26 cellular contexts compared by ENCODE assay signal in genomic region chr5:95533106-95533505, GRCh38. TPM values are rescaled to one million over a fixed set of nuclear protein-coding genes. Genes with fewer than 3 reads are reported as not detected.
DNase-seq lines count a peak whose midpoint lies in the region; ATAC-seq lines count a peak whose summit lies in the region.
"Had no signal": no experiment of that assay in that cellular context is flagged by ENCODE, and none has a peak within 500 bp of the region (broad histone marks: within the 10 kb centered on the region; RNA-seq: fewer than 3 reads in every experiment).

No MANE protein-coding gene starts in this region.

- H3K9me3 ChIP-seq in GM23248 (ENCODE audit: low read depth) = no peaks in the 10 kb centered on the region
- H3K9me3 ChIP-seq: BE2C, Peyer's patch had no signal

- H2AFZ ChIP-seq in GM23248 = no peak overlapping the region

- H3K79me1 ChIP-seq in mesendoderm (ENCODE audit: low read length) = peaks cover 2% of the 10 kb centered on the region

- H3K9me3 Mint-ChIP-seq in central memory CD8-positive, alpha-beta T cell = no peaks in the 10 kb centered on the region
- H3K9me3 Mint-ChIP-seq: activated naive CD4-positive, alpha-beta T cell treated with anti-CD3 and anti-CD28 coated beads for 36 hours; activated T-cell treated with anti-CD3 and anti-CD28 coated beads, Interleukin-2, amount 50 U/mL, for 72 hours; IgD-negative memory B cell; natural killer cell treated with Interleukin-12 subunit alpha and Interleukin-12 subunit beta and Interleukin-15 and Interleukin-18, amount 100 ng/mL, for 72 hours; T-helper 2 cell treated with Interferon-gamma antibody and Interleukin-4, amounts not matched to agents 5 μg/mL and 100 μg/mL, for 36 hours had no signal

- peaks cover 5% of the 10 kb centered on the region; the same call in 1 of the 2 replicates for H4K20me1 ChIP-seq in GM23248 (ENCODE audit: insufficient read depth)

- in situ Hi-C loops in GM23248 (cut with MboI) = no loop called here

- H3K9ac ChIP-seq in GM23248 (0 out of 2 replicates have a peak overlapping the region, but pooled peaks have one; percentile 5), mesendoderm (ENCODE audit: low read length) (no peak overlapping the region)

- peaks cover 17% of the 10 kb centered on the region for H3K4me1 Mint-ChIP-seq in central memory CD8-positive, alpha-beta T cell

- no peak overlapping the region for H2BK5ac ChIP-seq in mesendoderm (ENCODE audit: low read length)

- peaks cover 53% of the 10 kb centered on the region for H3K36me3 Mint-ChIP-seq in central memory CD8-positive, alpha-beta T cell (ENCODE audit: insufficient read depth)

- no peak overlapping the region for H3K18ac ChIP-seq in mesendoderm (ENCODE audit: low read length)

- H3K4me2 ChIP-seq in GM23248 (ENCODE audit: unreplicated experiment) (no peak overlapping the region), mesendoderm (ENCODE audit: low read length) (no peak overlapping the region)

- H3K27me3 Mint-ChIP-seq in central memory CD8-positive, alpha-beta T cell = no peaks in the 10 kb centered on the region
- H3K27me3 Mint-ChIP-seq: IgD-negative memory B cell; natural killer cell treated with Interleukin-12 subunit alpha and Interleukin-12 subunit beta and Interleukin-15 and Interleukin-18, amount 100 ng/mL, for 72 hours had no signal

- no peak overlapping the region for H2AK5ac ChIP-seq in mesendoderm (ENCODE audit: low read length)

- H3K36me3 ChIP-seq in GM23248 (ENCODE audit: low read depth) = peaks cover 27% of the 10 kb centered on the region
- no peaks in the 10 kb centered on the region for H3K36me3 ChIP-seq in mesendoderm (ENCODE audit: control insufficient read depth, insufficient read depth, low read length)

- no peak overlapping the region for H3K23ac ChIP-seq in mesendoderm (ENCODE audit: low read length)

- H2BK15ac ChIP-seq in mesendoderm (replicated peaks; ENCODE audit: low read depth) = no peak overlapping the region

- no peak overlapping the region for H2BK120ac ChIP-seq in mesendoderm (ENCODE audit: low read depth, low read length)

- H3K27ac ChIP-seq in GM23248 = peak overlapping the region; percentile 39
- H3K27ac ChIP-seq in mesendoderm (ENCODE audit: low read depth, low read length) = no peak overlapping the region
- H3K27ac ChIP-seq: dorsolateral prefrontal cortex, Peyer's patch had no signal

- peaks cover 29% of the 10 kb centered on the region for H3K4me1 ChIP-seq in GM23248 (ENCODE audit: insufficient read depth)
- no peaks in the 10 kb centered on the region for H3K4me1 ChIP-seq in mesendoderm (ENCODE audit: control insufficient read depth, low read depth, low read length)
- H3K4me1 ChIP-seq: BE2C, Peyer's patch had no signal

- no peaks in the 10 kb centered on the region for H3K9me2 ChIP-seq in GM23248 (ENCODE audit: insufficient read depth)

- H4K8ac ChIP-seq in mesendoderm (ENCODE audit: low read depth, low read length) = no peak overlapping the region

- peak overlapping the region; percentile 13 for H3K27ac Mint-ChIP-seq in central memory CD8-positive, alpha-beta T cell (ENCODE audit: low read depth)
- H3K27ac Mint-ChIP-seq: IgD-negative memory B cell; natural killer cell treated with Interleukin-12 subunit alpha and Interleukin-12 subunit beta and Interleukin-15 and Interleukin-18, amount 100 ng/mL, for 72 hours; T-helper 2 cell treated with Interferon-gamma antibody and Interleukin-4, amounts not matched to agents 5 μg/mL and 100 μg/mL, for 36 hours had no signal

- H3K27me3 ChIP-seq in GM23248 (replicated peaks; ENCODE audit: insufficient read depth) = no peaks in the 10 kb centered on the region
- no peaks in the 10 kb centered on the region for H3K27me3 ChIP-seq in mesendoderm (ENCODE audit: insufficient read depth, low read length, poor library complexity)
- H3K27me3 ChIP-seq: BE2C, dorsolateral prefrontal cortex, Peyer's patch had no signal

- no peak overlapping the region for H3K4ac ChIP-seq in mesendoderm (ENCODE audit: low read depth, low read length)

- H4K5ac ChIP-seq in mesendoderm (ENCODE audit: low read length) = no peak overlapping the region

- H3K4me3 Mint-ChIP-seq in central memory CD8-positive, alpha-beta T cell = no peak overlapping the region
- H3K4me3 Mint-ChIP-seq: activated naive CD4-positive, alpha-beta T cell treated with anti-CD3 and anti-CD28 coated beads for 36 hours; IgD-negative memory B cell; natural killer cell treated with Interleukin-12 subunit alpha and Interleukin-12 subunit beta and Interleukin-15 and Interleukin-18, amount 100 ng/mL, for 72 hours; T-helper 2 cell treated with Interferon-gamma antibody and Interleukin-4, amounts not matched to agents 5 μg/mL and 100 μg/mL, for 36 hours had no signal

- 47 to 56% methylated on average over 2 of the region's 2 CpGs for WGBS in GM23248 (ENCODE audit: low coverage in 1 of 2, low lambda C conversion rate in 2 of 2, missing lambda C conversion rate in 2 of 2), 2 experiments
- WGBS in mesendoderm (ENCODE audit: extremely low coverage, insufficient coverage, low lambda C conversion rate) = no CpG with 5 or more reads among the region's 2 CpGs

- H3K4me3 ChIP-seq in GM23248 (no peak overlapping the region), mesendoderm (ENCODE audit: low read length) (no peak overlapping the region)
- H3K4me3 ChIP-seq: dorsolateral prefrontal cortex, Peyer's patch had no signal

- H3K56ac ChIP-seq in mesendoderm (ENCODE audit: low read length) = no peak overlapping the region

- DNase-seq in GM23248 (peak; percentile 32), NCI-H2227 (lab: John Stamatoyannopoulos, UW; ENCODE audit: unreplicated experiment) (peak; percentile 46), mesendoderm (peak; percentile 27), DMS 273 treated with DMSO at 0.1 percent for 48 hours (lab: John Stamatoyannopoulos, UW) (no peak), left cardiac atrium (no peak)
- no peak for DNase-seq in central memory CD8-positive, alpha-beta T cell (ENCODE audit: low spot score in 2 of 2)
- DNase-seq: activated CD4-positive, alpha-beta T cell treated with anti-CD3 and anti-CD28 coated beads for 4 hours; activated naive CD4-positive, alpha-beta T cell treated with anti-CD3 and anti-CD28 coated beads for 36 hours; activated T-cell treated with anti-CD3 and anti-CD28 coated beads, Interleukin-2, amount 50 U/mL, for 72 hours; BE2C; central memory CD4-positive, alpha-beta T cell; DMS53; dorsolateral prefrontal cortex; islet precursor cell; NCI-H1092; NCI-H187; NCI-H748 treated with DMSO at 0.1 percent for 48 hours; Peyer's patch; SHP77 treated with DMSO at 0.1 percent for 48 hours; small intestine; stimulated activated CD4-positive, alpha-beta T cell treated with anti-CD3 and anti-CD28 coated beads, Interleukin-1b, Interleukin-23, amount 100 ng/mL, for 48 hours had no signal

- intact Hi-C loops in left cardiac atrium (cut with DNase I) = no loop called here

- H3K79me2 ChIP-seq in GM23248 (ENCODE audit: insufficient read depth) = peaks cover 59% of the 10 kb centered on the region
- no peaks in the 10 kb centered on the region for H3K79me2 ChIP-seq in mesendoderm (ENCODE audit: control insufficient read depth, insufficient read depth, low read length)

- no peak for ATAC-seq in central memory CD8-positive, alpha-beta T cell (replicated peaks; ENCODE audit: extremely low read depth, poor library complexity, severe bottlenecking)
- ATAC-seq in GM19023 (IDR thresholded peaks at IDR 0.05; ENCODE audit: unreplicated experiment) = no peak
- ATAC-seq in left cardiac atrium = no peak
- ATAC-seq in GM21529 (IDR thresholded peaks at IDR 0.05; ENCODE audit: unreplicated experiment) = no peak
- ATAC-seq: natural killer cell treated with Interleukin-12 subunit alpha and Interleukin-12 subunit beta and Interleukin-15 and Interleukin-18, amount 100 ng/mL, for 72 hours had no signal

- H3F3A ChIP-seq in GM23248 (ENCODE audit: insufficient read depth) = peaks cover 40% of the 10 kb centered on the region; the same call in 1 of the 2 replicates

RNA-seq across cellular contexts. Expression of gene SKIC3, which starts 21.7 kb away (rescaled TPM):
- total RNA-seq in GM23248 (2014; rRNA removed; shearing (Covaris generic)) = 83.5 and 101 TPM in 2 replicates
- 65.1 and 77.6 TPM in 2 replicates for polyA plus RNA-seq in GM23248 (2016; fragmentation: Nextera tagmentation; extraction: Ambion mirVana)
- polyA plus RNA-seq in mesendoderm (2013, experiment 1 of 2) = 27.3 TPM
- polyA plus RNA-seq in mesendoderm (2013, experiment 2 of 2) = 28.0 TPM
- 10 to 100 TPM; 54.6 to 56.7 TPM for total RNA-seq in left cardiac atrium

RNA-seq across cellular contexts. Expression of gene ARSK, which starts 21.8 kb away (rescaled TPM):
- 8.9 and 14.5 TPM in 2 replicates for total RNA-seq in GM23248 (2014; rRNA removed; shearing (Covaris generic))
- polyA plus RNA-seq in GM23248 (2016; fragmentation: Nextera tagmentation; extraction: Ambion mirVana) = 11.3 and 12.1 TPM in 2 replicates
- 9.5 TPM for polyA plus RNA-seq in mesendoderm (2013, experiment 1 of 2)
- polyA plus RNA-seq in mesendoderm (2013, experiment 2 of 2) = 9.1 TPM
- 1 to 10 TPM; 2.3 to 3.9 TPM for total RNA-seq in left cardiac atrium

Comparison
In these comparisons a context has a peak if more than half of its experiments do, and no peak if none do; other contexts are left out.
1. DNase-seq: peak in GM23248 (single experiment), NCI-H2227 (single experiment) and mesendoderm (single experiment); none in central memory CD8-positive, alpha-beta T cell (0 of 2), DMS 273 treated with DMSO at 0.1 percent for 48 hours (single experiment) and left cardiac atrium (single experiment).